Comparison of ENCODE assay signal across 8 cellular contexts in genomic region chr11:76209671-76209955, GRCh38. TPM values are rescaled to one million over a fixed set of nuclear protein-coding genes. Genes with fewer than 3 reads are reported as not detected.
DNase-seq lines count a peak whose midpoint lies in the region; ATAC-seq and TF ChIP-seq lines count a peak whose summit lies in the region.

No MANE protein-coding gene starts in this region.

- peaks cover 17% of the 10 kb centered on the region for H3K4me1 Mint-ChIP-seq in activated CD4-positive, alpha-beta T cell treated with anti-CD3 and anti-CD28 coated beads, Interleukin-2, amount 10 ng/mL, durations not matched to agents 24 days and 14 days
- peaks cover 19% of the 10 kb centered on the region for H3K4me1 Mint-ChIP-seq in activated naive CD8-positive, alpha-beta T cell treated with anti-CD3 and anti-CD28 coated beads, Interleukin-2, amount 50 U/mL, for 24 hours

- no peak for DNase-seq in activated CD4-positive, alpha-beta T cell treated with anti-CD3 and anti-CD28 coated beads, Interleukin-2, amount 10 ng/mL, durations not matched to agents 24 days and 14 days
- DNase-seq in activated CD4-positive, alpha-beta T cell treated with anti-CD3 and anti-CD28 coated beads for 48 hours: no peak
- DNase-seq in activated naive CD8-positive, alpha-beta T cell treated with anti-CD3 and anti-CD28 coated beads, Interleukin-2, amount 50 U/mL, for 24 hours: peak; percentile 20
- no peak for DNase-seq in left lung
- no peak for DNase-seq in testis
- no peak for DNase-seq in NCI-H774 (lab: John Stamatoyannopoulos, UW)
- no peak for DNase-seq in cerebellar cortex (ENCODE audit: low spot score)

- 0% methylated on average over 14 of the region's 17 CpGs for WGBS in testis, 2 donors

- intact Hi-C loops in activated CD4-positive, alpha-beta T cell treated with anti-CD3 and anti-CD28 coated beads, Interleukin-2, amount 10 ng/mL, durations not matched to agents 24 days and 14 days (cut with micrococcal nuclease): loop anchor here (2.0 to 5.0 kb wide), 4 partner anchors 171 to 468 kb away; partner anchors contain the start of genes GVQW3 and THAP12
- intact Hi-C loops in left lung (cut with DNase I) (loop anchor here in 1 of 2 donors (5.0 kb wide), 1 partner anchor 108 kb away; no protein-coding TSS in a partner anchor), testis (cut with DNase I; ENCODE audit: low total_unique reads) (no loop called here)

- TF ChIP-seq CTCF in left lung (IDR thresholded peaks at IDR 0.05): no peak
- TF ChIP-seq CTCF in testis (IDR thresholded peaks at IDR 0.05): no peak

- H3K9me3 Mint-ChIP-seq in activated CD4-positive, alpha-beta T cell treated with anti-CD3 and anti-CD28 coated beads, Interleukin-2, amount 10 ng/mL, durations not matched to agents 24 days and 14 days: no peaks in the 10 kb centered on the region
- H3K9me3 Mint-ChIP-seq in activated naive CD8-positive, alpha-beta T cell treated with anti-CD3 and anti-CD28 coated beads, Interleukin-2, amount 50 U/mL, for 24 hours: no peaks in the 10 kb centered on the region

- no peaks in the 10 kb centered on the region for H3K9me3 ChIP-seq in left lung
- H3K9me3 ChIP-seq in testis: no peaks in the 10 kb centered on the region

- no peaks in the 10 kb centered on the region for H3K36me3 ChIP-seq in left lung
- H3K36me3 ChIP-seq in testis (ENCODE audit: low read depth, missing control alignments): no peaks in the 10 kb centered on the region

- H3K4me3 Mint-ChIP-seq in activated CD4-positive, alpha-beta T cell treated with anti-CD3 and anti-CD28 coated beads, Interleukin-2, amount 10 ng/mL, durations not matched to agents 24 days and 14 days: peak overlapping the region; percentile 49
- peak overlapping the region; percentile 17 for H3K4me3 Mint-ChIP-seq in activated naive CD8-positive, alpha-beta T cell treated with anti-CD3 and anti-CD28 coated beads, Interleukin-2, amount 50 U/mL, for 24 hours

- H3K27ac ChIP-seq in left lung: no peak overlapping the region
- H3K27ac ChIP-seq in testis: no peak overlapping the region

- H3K27me3 ChIP-seq in left lung (peaks cover 29 to 92% of the 10 kb centered on the region in 2 donors), testis (no peaks in the 10 kb centered on the region)

- H3K27ac Mint-ChIP-seq in activated CD4-positive, alpha-beta T cell treated with anti-CD3 and anti-CD28 coated beads, Interleukin-2, amount 10 ng/mL, durations not matched to agents 24 days and 14 days: no peak overlapping the region
- H3K27ac Mint-ChIP-seq in activated naive CD8-positive, alpha-beta T cell treated with anti-CD3 and anti-CD28 coated beads, Interleukin-2, amount 50 U/mL, for 24 hours: no peak overlapping the region

- TF ChIP-seq POLR2A in testis (IDR thresholded peaks at IDR 0.05): no peak

- H3K4me3 ChIP-seq in left lung (peak overlapping the region; percentile 48 to 55), testis (peak overlapping the region; percentile 37 to 62)

- H3K27me3 Mint-ChIP-seq in activated CD4-positive, alpha-beta T cell treated with anti-CD3 and anti-CD28 coated beads, Interleukin-2, amount 10 ng/mL, durations not matched to agents 24 days and 14 days: peaks cover 57% of the 10 kb centered on the region
- peaks cover 44% of the 10 kb centered on the region for H3K27me3 Mint-ChIP-seq in activated naive CD8-positive, alpha-beta T cell treated with anti-CD3 and anti-CD28 coated beads, Interleukin-2, amount 50 U/mL, for 24 hours

- no peak for ATAC-seq in activated naive CD8-positive, alpha-beta T cell treated with anti-CD3 and anti-CD28 coated beads, Interleukin-2, amount 50 U/mL, for 24 hours
- ATAC-seq in left lung (no peak), HG02610 (IDR thresholded peaks at IDR 0.05; ENCODE audit: unreplicated experiment) (no peak)

- H3K36me3 Mint-ChIP-seq in activated CD4-positive, alpha-beta T cell treated with anti-CD3 and anti-CD28 coated beads, Interleukin-2, amount 10 ng/mL, durations not matched to agents 24 days and 14 days (ENCODE audit: low read depth): no peaks in the 10 kb centered on the region
- no peaks in the 10 kb centered on the region for H3K36me3 Mint-ChIP-seq in activated naive CD8-positive, alpha-beta T cell treated with anti-CD3 and anti-CD28 coated beads, Interleukin-2, amount 50 U/mL, for 24 hours (ENCODE audit: low read depth)

- H3K4me1 ChIP-seq in left lung (peaks cover 23 to 59% of the 10 kb centered on the region in 2 donors), testis (peaks cover 28% of the 10 kb centered on the region)

RNA-seq across cellular contexts. Expression of gene WNT11, which starts 3.3 kb away (rescaled TPM):
- 0.69 and 1.2 TPM in 2 replicates for total RNA-seq in activated CD4-positive, alpha-beta T cell treated with anti-CD3 and anti-CD28 coated beads, Interleukin-2, amount 10 ng/mL, durations not matched to agents 24 days and 14 days
- total RNA-seq in left lung (1 to 10 TPM; 1.3 to 4.8 TPM), testis (1 to 10 TPM; 2.8 to 4.3 TPM)
- polyA plus RNA-seq in testis (ENCODE audit: insufficient read depth, low read depth, low replicate concordance): 2.7 TPM
